8 cellular contexts compared by ENCODE assay signal in genomic region chr19:6800991-6801396, GRCh38. TPM values are rescaled to one million over a fixed set of nuclear protein-coding genes. Genes with fewer than 3 reads are reported as not detected.
DNase-seq lines count a peak whose midpoint lies in the region; ATAC-seq and TF ChIP-seq lines count a peak whose summit lies in the region.

No MANE protein-coding gene starts in this region.

- H3K4me1 ChIP-seq in ES-I3 (ENCODE audit: insufficient read depth, low read length): peaks cover 10% of the 10 kb centered on the region
- no peaks in the 10 kb centered on the region for H3K4me1 ChIP-seq in breast epithelium
- H3K4me1 ChIP-seq in Caco-2: peaks cover 7% of the 10 kb centered on the region; the same call in 1 of the 2 replicates
- H3K4me1 ChIP-seq in sigmoid colon: peaks cover 0 to 10% (median 4%) of the 10 kb centered on the region in 4 donors

- H3K4me3 ChIP-seq in breast epithelium (peak overlapping the region; percentile 20 to 61 (median 38)), Caco-2 (ENCODE audit: low read depth, low read length) (no peak overlapping the region), sigmoid colon (peak overlapping the region in 2 of 4 donors; percentile 13 to 17)

- POLR2A ChIA-PET in Caco-2 (lab: Charles Lee): no interaction called here

- H3K9me3 Mint-ChIP-seq in natural killer cell treated with Interleukin-12 subunit alpha and Interleukin-12 subunit beta and Interleukin-15 and Interleukin-18, amount 100 ng/mL, for 72 hours: no peaks in the 10 kb centered on the region
- no peaks in the 10 kb centered on the region for H3K9me3 Mint-ChIP-seq in Caco-2 (ENCODE audit: unreplicated experiment)

- H3K4me3 Mint-ChIP-seq in natural killer cell treated with Interleukin-12 subunit alpha and Interleukin-12 subunit beta and Interleukin-15 and Interleukin-18, amount 100 ng/mL, for 72 hours: peak overlapping the region; percentile 94
- no peak overlapping the region for H3K4me3 Mint-ChIP-seq in Caco-2 (ENCODE audit: unreplicated experiment)

- TF ChIP-seq CTCF in breast epithelium (IDR thresholded peaks at IDR 0.05) (no peak), Caco-2 (IDR thresholded peaks at IDR 0.05; ENCODE audit: insufficient read depth in 1 of 2, low read depth in 1 of 2, low read length in 1 of 2, severe bottlenecking in 1 of 2, unreplicated experiment in 1 of 2) (no peak), sigmoid colon (IDR thresholded peaks at IDR 0.05) (no peak)

- no peaks in the 10 kb centered on the region for H3K9me3 ChIP-seq in ES-I3 (ENCODE audit: control insufficient read depth, insufficient read depth, low read length)
- H3K9me3 ChIP-seq in breast epithelium: no peaks in the 10 kb centered on the region
- H3K9me3 ChIP-seq in Caco-2: no peaks in the 10 kb centered on the region
- no peaks in the 10 kb centered on the region for H3K9me3 ChIP-seq in sigmoid colon

- intact Hi-C loops in breast epithelium (cut with DNase I; ENCODE audit: low total_unique reads) (no loop called here), head of caudate nucleus (cut with DNase I) (no loop called here), Caco-2 (cut with micrococcal nuclease; ENCODE audit: unreplicated experiment) (no loop called here), sigmoid colon (cut with DNase I) (no loop called here)

- H3K27me3 Mint-ChIP-seq in natural killer cell treated with Interleukin-12 subunit alpha and Interleukin-12 subunit beta and Interleukin-15 and Interleukin-18, amount 100 ng/mL, for 72 hours: no peaks in the 10 kb centered on the region
- H3K27me3 Mint-ChIP-seq in Caco-2 (ENCODE audit: insufficient read depth, unreplicated experiment): no peaks in the 10 kb centered on the region

- peak; percentile 61 for DNase-seq in M059J (ENCODE audit: low read depth)
- no peak for DNase-seq in breast epithelium (ENCODE audit: low spot score in 2 of 2)
- DNase-seq in natural killer cell treated with Interleukin-12 subunit alpha and Interleukin-12 subunit beta and Interleukin-15 and Interleukin-18, amount 100 ng/mL, for 72 hours (ENCODE audit: low spot score): no peak
- no peak for DNase-seq in head of caudate nucleus
- no peak for DNase-seq in Caco-2
- no peak for DNase-seq in NCI-H510A (lab: John Stamatoyannopoulos, UW)
- no peak for DNase-seq in sigmoid colon

- 31 to 68% methylated on average over 8 of the region's 8 CpGs for whole genome bisulfite sequencing in sigmoid colon, 2 donors

- no TSS peak for BruUV-seq in Caco-2 (replicated peaks; lab: Mats Ljungman, UMichigan)

- peak overlapping the region; percentile 73 for H3K9ac ChIP-seq in ES-I3 (ENCODE audit: low read depth, low read length)

- H3K4me1 Mint-ChIP-seq in natural killer cell treated with Interleukin-12 subunit alpha and Interleukin-12 subunit beta and Interleukin-15 and Interleukin-18, amount 100 ng/mL, for 72 hours (ENCODE audit: low read depth in 2 of 2): peaks cover 60 to 69% of the 10 kb centered on the region in 2 donors
- H3K4me1 Mint-ChIP-seq in Caco-2 (ENCODE audit: low read depth, unreplicated experiment): peaks cover 11% of the 10 kb centered on the region

- TF ChIP-seq EP300 in sigmoid colon (IDR thresholded peaks at IDR 0.05): no peak

- no peak for TF ChIP-seq POLR2A in breast epithelium (IDR thresholded peaks at IDR 0.05)
- no peak for TF ChIP-seq POLR2A in sigmoid colon (IDR thresholded peaks at IDR 0.05)

- CTCF ChIA-PET in Caco-2 (lab: Charles Lee): no interaction called here

- peaks cover 5% of the 10 kb centered on the region for H3K36me3 Mint-ChIP-seq in natural killer cell treated with Interleukin-12 subunit alpha and Interleukin-12 subunit beta and Interleukin-15 and Interleukin-18, amount 100 ng/mL, for 72 hours
- H3K36me3 Mint-ChIP-seq in Caco-2 (ENCODE audit: insufficient read depth, unreplicated experiment): peaks cover 8% of the 10 kb centered on the region

- H3K27me3 ChIP-seq in breast epithelium (no peaks in the 10 kb centered on the region), Caco-2 (replicated peaks; ENCODE audit: control insufficient read depth, insufficient read depth, low read length) (no peaks in the 10 kb centered on the region), sigmoid colon (peaks cover 0 to 25% (median 0%) of the 10 kb centered on the region in 3 donors)

- peak in 1 of 2 donors; percentile 0 for ATAC-seq in natural killer cell treated with Interleukin-12 subunit alpha and Interleukin-12 subunit beta and Interleukin-15 and Interleukin-18, amount 100 ng/mL, for 72 hours

- H3K36me3 ChIP-seq in ES-I3 (ENCODE audit: insufficient read depth, low read length) (no peaks in the 10 kb centered on the region), breast epithelium (no peaks in the 10 kb centered on the region), Caco-2 (ENCODE audit: control insufficient read depth, insufficient read depth, low read length) (no peaks in the 10 kb centered on the region), sigmoid colon (no peaks in the 10 kb centered on the region)

- H3K27ac Mint-ChIP-seq in natural killer cell treated with Interleukin-12 subunit alpha and Interleukin-12 subunit beta and Interleukin-15 and Interleukin-18, amount 100 ng/mL, for 72 hours: peak overlapping the region; percentile 93 to 95
- no peak overlapping the region for H3K27ac Mint-ChIP-seq in Caco-2 (ENCODE audit: unreplicated experiment)

- H3K27ac ChIP-seq in breast epithelium (peak overlapping the region in 1 of 2 donors; percentile 4), sigmoid colon (peak overlapping the region in 1 of 4 donors; percentile 57)

RNA-seq across cellular contexts. Expression of gene VAV1, which starts 28.5 kb away (rescaled TPM):
- not detected in 2 replicates for total RNA-seq in M059J (2014; rRNA removed; shearing (Covaris generic))
- total RNA-seq in breast epithelium (10 to 100 TPM in 1 of 3 donors, 1 to 10 TPM in 2; 6.6 to 10.2 (median 8.5) TPM), Caco-2 (2022) (not detected in 2 replicates), sigmoid colon (1 to 10 TPM; 3.0 to 4.6 (median 4.3) TPM)
- total RNA-seq in natural killer cell treated with Interleukin-12 subunit alpha and Interleukin-12 subunit beta and Interleukin-15 and Interleukin-18, amount 100 ng/mL, for 72 hours: 100 to 1,000 TPM; 166 to 167 TPM
- 10 to 100 TPM in 1 of 3 donors, 1 to 10 TPM in 2; 2.4 to 18.9 (median 3.7) TPM for polyA plus RNA-seq in sigmoid colon

RNA-seq across cellular contexts. Expression of gene SH2D3A, which starts 33.8 kb away (rescaled TPM):
- not detected in 2 replicates for total RNA-seq in M059J (2014; rRNA removed; shearing (Covaris generic))
- total RNA-seq in breast epithelium: 10 to 100 TPM in 2 of 3 donors, under 1 TPM in 1; 0.96 to 38.2 (median 18.4) TPM
- total RNA-seq in natural killer cell treated with Interleukin-12 subunit alpha and Interleukin-12 subunit beta and Interleukin-15 and Interleukin-18, amount 100 ng/mL, for 72 hours: 10 to 100 TPM; 15.2 to 17.8 TPM
- 20.5 and 24.5 TPM in 2 replicates for total RNA-seq in Caco-2 (2022)
- under 1 TPM in 1 of 4 donors, not detected in 3; 0.66 TPM for total RNA-seq in sigmoid colon
- polyA plus RNA-seq in sigmoid colon: 10 to 100 TPM; 23.8 to 42.7 (median 30.0) TPM

Comparison
In these comparisons a context has a peak if more than half of its experiments do, and no peak if none do; other contexts are left out.
1. RNA of gene VAV1, which starts 28.5 kb away (total RNA-seq): 166 to 167 TPM in natural killer cell treated with Interleukin-12 subunit alpha and Interleukin-12 subunit beta and Interleukin-15 and Interleukin-18, amount 100 ng/mL, for 72 hours; 6.6 to 10.2 TPM in breast epithelium, 3.0 to 4.6 TPM in sigmoid colon, not detected in M059J and not detected in Caco-2; every median in the first group is over 10 times any median in the second.